1 cellular context compared by ENCODE assay signal in genomic region chr2:197846120-197846519, GRCh38.
TF ChIP-seq lines count a peak whose summit lies in the region.

No MANE protein-coding gene starts in this region.

TF ChIP-seq in GM23338, 12 proteins besides CTCF, POLR2A, EP300 and RAD21:
- TF ChIP-seq ZNF462 (CRISPR knock-in tag; IDR thresholded peaks at IDR 0.05): no peak
- no peak for TF ChIP-seq REST (IDR thresholded peaks at IDR 0.05; ENCODE audit: unreplicated experiment)
- TF ChIP-seq JUNB (IDR thresholded peaks at IDR 0.05; ENCODE audit: unreplicated experiment): no peak
- no peak for TF ChIP-seq EZH2 (IDR thresholded peaks at IDR 0.05; ENCODE audit: low read depth, unreplicated experiment)
- TF ChIP-seq POLR2AphosphoS5 (IDR thresholded peaks at IDR 0.05; ENCODE audit: low read depth): no peak
- TF ChIP-seq ZNF114 (CRISPR knock-in tag; IDR thresholded peaks at IDR 0.05): no peak
- TF ChIP-seq EZH2phosphoT487 (IDR thresholded peaks at IDR 0.05; ENCODE audit: unreplicated experiment): no peak
- no peak for TF ChIP-seq ETS1 (IDR thresholded peaks at IDR 0.05)
- TF ChIP-seq CREB1 (CRISPR knock-in tag; IDR thresholded peaks at IDR 0.05; ENCODE audit: low read depth): no peak
- no peak for TF ChIP-seq STAT1 (IDR thresholded peaks at IDR 0.05; ENCODE audit: unreplicated experiment)
- TF ChIP-seq ZNF331 (CRISPR knock-in tag; IDR thresholded peaks at IDR 0.05; ENCODE audit: low read depth): no peak
- TF ChIP-seq NANOG (IDR thresholded peaks at IDR 0.05; ENCODE audit: borderline replicate concordance): no peak
